Comparison of ENCODE assay signal across 19 cellular contexts in the genomic region with DNA sequence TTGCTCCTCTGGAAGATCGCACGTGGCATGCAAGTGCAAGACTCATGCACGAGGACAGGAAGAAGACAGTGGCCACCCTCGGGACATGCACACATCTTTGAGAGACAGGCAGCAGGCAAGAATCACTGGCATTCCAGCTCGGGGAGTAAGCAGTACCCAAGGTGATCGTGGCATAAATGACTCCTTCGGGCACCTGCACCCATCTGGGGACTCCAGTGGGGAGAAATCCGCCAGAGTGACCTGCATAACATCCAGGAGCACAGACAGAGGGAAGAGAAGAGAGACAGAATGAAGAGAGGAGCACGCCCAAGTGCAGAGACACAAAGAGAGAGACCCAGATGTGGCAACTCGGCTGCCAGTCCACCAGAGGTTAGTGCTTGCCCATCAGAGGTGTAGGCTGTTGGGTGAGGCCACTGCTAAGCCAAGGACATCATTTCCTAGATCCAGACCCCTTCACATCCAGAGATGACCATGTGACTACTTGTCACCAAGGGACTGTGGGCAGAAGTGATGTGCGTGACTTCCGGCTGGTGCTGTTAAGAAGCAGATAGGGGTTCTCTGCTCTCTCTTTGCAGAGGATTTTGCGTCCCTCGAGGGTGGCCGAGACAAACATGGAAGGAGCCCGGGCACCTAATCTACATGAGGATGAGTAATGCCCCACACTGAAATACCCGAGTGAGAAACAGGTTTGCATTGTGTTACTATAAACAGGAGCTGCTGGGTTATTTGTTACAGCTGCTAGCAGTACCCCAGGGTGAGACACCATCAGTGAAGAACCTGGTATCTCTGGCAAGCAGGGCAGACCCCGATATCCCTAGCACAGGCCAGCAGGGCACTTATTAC.
DNase-seq lines count a peak whose midpoint lies in the region; ATAC-seq, FAIRE-seq and TF ChIP-seq lines count a peak whose summit lies in the region.
"Had no signal": no experiment of that assay in that cellular context is flagged by ENCODE, and none has a peak within 500 bp of the region (broad histone marks: within the 10 kb centered on the region; RNA-seq: fewer than 3 reads in every experiment).

No MANE protein-coding gene starts in this region.

- no peak for TF ChIP-seq POLR2A in GM12891 (IDR thresholded peaks at IDR 0.05; ENCODE audit: low read depth, low read length)

- peak; percentile 15 for DNase-seq in natural killer cell treated with Interleukin-12 subunit alpha and Interleukin-12 subunit beta and Interleukin-15 and Interleukin-18, amount 100 ng/mL, for 72 hours (ENCODE audit: low spot score)
- no peak for DNase-seq in natural killer cell
- no peak for DNase-seq in epithelial cell of prostate (ENCODE audit: low read depth, low spot score)
- DNase-seq in posterior vena cava (ENCODE audit: low spot score), result peak; percentile 63
- DNase-seq in NCI-H2227 treated with DMSO at 0.1 percent for 48 hours (lab: John Stamatoyannopoulos, UW), result no peak
- DNase-seq in hippocampal formation (lab: John Stamatoyannopoulos, UW), result no peak
- DNase-seq in RKO (ENCODE audit: low spot score), result no peak
- DNase-seq in GM12891 (ENCODE audit: insufficient read length, low spot score), result no peak
- DNase-seq: COR-L47, DMS79 treated with DMSO at 0.1 percent for 48 hours, GM23248, NCI-H1436 treated with DMSO at 0.1 percent for 48 hours, NCI-H2081, NCI-H226, SHP77 had no signal

- peak overlapping the region; percentile 89 for H3K27ac ChIP-seq in epithelial cell of prostate
- H3K27ac ChIP-seq: C4-2B, GM23248 had no signal

- H3K36me3 Mint-ChIP-seq in natural killer cell treated with Interleukin-12 subunit alpha and Interleukin-12 subunit beta and Interleukin-15 and Interleukin-18, amount 100 ng/mL, for 72 hours, result no peaks in the 10 kb centered on the region
- no peaks in the 10 kb centered on the region for H3K36me3 Mint-ChIP-seq in natural killer cell

- intact Hi-C loops in natural killer cell (cut with micrococcal nuclease), result no loop called here
- intact Hi-C loops in posterior vena cava (cut with DNase I), result no loop called here

- no peaks in the 10 kb centered on the region for H3K9me3 Mint-ChIP-seq in natural killer cell treated with Interleukin-12 subunit alpha and Interleukin-12 subunit beta and Interleukin-15 and Interleukin-18, amount 100 ng/mL, for 72 hours
- no peaks in the 10 kb centered on the region for H3K9me3 Mint-ChIP-seq in natural killer cell

- H3K4me3 Mint-ChIP-seq in natural killer cell treated with Interleukin-12 subunit alpha and Interleukin-12 subunit beta and Interleukin-15 and Interleukin-18, amount 100 ng/mL, for 72 hours, result no peak overlapping the region
- no peak overlapping the region for H3K4me3 Mint-ChIP-seq in natural killer cell

- H3K4me1 Mint-ChIP-seq in natural killer cell treated with Interleukin-12 subunit alpha and Interleukin-12 subunit beta and Interleukin-15 and Interleukin-18, amount 100 ng/mL, for 72 hours (ENCODE audit: low read depth in 2 of 2), result peaks cover 0 to 3% of the 10 kb centered on the region in 2 donors
- H3K4me1 Mint-ChIP-seq in natural killer cell, result no peaks in the 10 kb centered on the region

- no peak for ATAC-seq in natural killer cell treated with Interleukin-12 subunit alpha and Interleukin-12 subunit beta and Interleukin-15 and Interleukin-18, amount 100 ng/mL, for 72 hours
- ATAC-seq in natural killer cell, result no peak
- ATAC-seq: SK-N-SH treated with all-trans-retinoic acid at 6 μM for 48 hours had no signal

- peaks cover 6 to 12% of the 10 kb centered on the region in 2 donors for H3K27me3 Mint-ChIP-seq in natural killer cell treated with Interleukin-12 subunit alpha and Interleukin-12 subunit beta and Interleukin-15 and Interleukin-18, amount 100 ng/mL, for 72 hours
- peaks cover 12 to 21% of the 10 kb centered on the region in 2 donors for H3K27me3 Mint-ChIP-seq in natural killer cell (ENCODE audit: low read depth in 2 of 2)

- no peak overlapping the region for H3K27ac Mint-ChIP-seq in natural killer cell treated with Interleukin-12 subunit alpha and Interleukin-12 subunit beta and Interleukin-15 and Interleukin-18, amount 100 ng/mL, for 72 hours
- H3K27ac Mint-ChIP-seq in natural killer cell, result no peak overlapping the region

- no peak for TF ChIP-seq CTCF in natural killer cell (IDR thresholded peaks at IDR 0.05)

- FAIRE-seq in GM12891 (lab: Jason Lieb, UNC), result no peak
- FAIRE-seq: G401.6, GM12892 had no signal

TF ChIP-seq in GM12891, 5 proteins besides CTCF, POLR2A, EP300 and RAD21:
- no peak for TF ChIP-seq PAX5 (IDR thresholded peaks at IDR 0.05; ENCODE audit: insufficient read depth, low read length, severe bottlenecking)
- TF ChIP-seq POLR2AphosphoS5 (IDR thresholded peaks at IDR 0.05; ENCODE audit: low read depth, low read length), result no peak
- TF ChIP-seq SPI1 (IDR thresholded peaks at IDR 0.05; ENCODE audit: low read depth, low read length), result no peak
- TF ChIP-seq POU2F2 (IDR thresholded peaks at IDR 0.05; ENCODE audit: low read depth, low read length), result no peak
- TF ChIP-seq TAF1 (IDR thresholded peaks at IDR 0.05; ENCODE audit: low read depth, low read length), result no peak

Comparison
In these comparisons a context has a peak if more than half of its experiments do, and no peak if none do; other contexts are left out.
1. DNase-seq: peak in natural killer cell treated with Interleukin-12 subunit alpha and Interleukin-12 subunit beta and Interleukin-15 and Interleukin-18, amount 100 ng/mL, for 72 hours (single experiment) and posterior vena cava (single experiment); none in natural killer cell (single experiment), epithelial cell of prostate (single experiment), NCI-H2227 treated with DMSO at 0.1 percent for 48 hours (single experiment), hippocampal formation (0 of 2), RKO (single experiment) and GM12891 (single experiment).